ENCODE assay signal across 26 cellular contexts in the genomic region with DNA sequence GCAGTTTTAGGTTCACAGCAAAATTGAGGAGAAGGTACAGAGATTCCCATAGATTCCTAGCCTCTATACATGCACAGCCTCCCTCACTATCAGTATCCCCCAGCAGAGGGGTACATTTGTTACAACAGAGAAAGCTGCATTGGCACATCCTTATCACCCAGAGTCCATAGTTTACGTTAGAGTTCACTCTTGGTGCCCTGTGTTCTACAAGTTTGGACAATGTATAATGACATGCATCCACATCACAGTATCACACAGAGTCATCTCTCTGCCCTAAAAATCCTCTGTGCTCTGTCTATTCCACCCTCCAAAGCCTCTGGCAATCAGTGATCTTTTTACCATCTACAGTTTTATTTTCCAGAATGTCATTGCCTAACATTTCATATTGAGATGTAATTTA. TPM values are rescaled to one million over a fixed set of nuclear protein-coding genes. Genes with fewer than 3 reads are reported as not detected.
"Had no signal": no experiment of that assay in that cellular context is flagged by ENCODE, and none has a peak within 500 bp of the region (broad histone marks: within the 10 kb centered on the region; RNA-seq: fewer than 3 reads in every experiment).

No MANE protein-coding gene starts in this region.

- H3K36me3 Mint-ChIP-seq: T-cell had no signal

- H3K27me3 Mint-ChIP-seq: activated B cell treated with CpG ODN at 0.5 μM for 24 hours; activated T-cell treated with anti-CD3 and anti-CD28 coated beads, Interleukin-2, amount 50 U/mL, for 24 hours; T-cell had no signal

- H3K9me3 ChIP-seq: tibial nerve, uterus had no signal

- DNase-seq: activated B cell treated with CpG ODN at 0.5 μM for 24 hours; activated CD4-positive, alpha-beta T cell treated with anti-CD3 and anti-CD28 coated beads, Interleukin-2, amount 10 ng/mL, durations not matched to agents 24 days and 14 days; activated CD8-positive, alpha-beta T cell treated with anti-CD3 and anti-CD28 coated beads for 36 hours; activated effector memory CD4-positive, alpha-beta T cell treated with anti-CD3 and anti-CD28 coated beads, Interleukin-2, amount 50 U/mL, for 16 hours; activated naive CD4-positive, alpha-beta T cell treated with anti-CD3 and anti-CD28 coated beads, Interleukin-2, amount 50 U/mL, for 16 hours; activated T-cell treated with anti-CD3 and anti-CD28 coated beads, Interleukin-2, amount 50 U/mL, for 24 hours; aorta; effector CD8-positive, alpha-beta T cell; left cardiac atrium; nephron progenitor cell; occipital lobe; posterior cingulate gyrus; retina; stimulated activated CD4-positive, alpha-beta T cell treated with anti-CD3 and anti-CD28 coated beads, Interleukin-12 subunit alpha, Interleukin-12 subunit beta, amount 100 ng/mL, for 4 hours; stimulated activated CD4-positive, alpha-beta T cell treated with anti-CD3 and anti-CD28 coated beads, Interleukin-1b, Interleukin-23, amount 100 ng/mL, for 48 hours; stimulated activated naive CD8-positive, alpha-beta T cell treated with anti-CD3 and anti-CD28 coated beads, Interleukin-15, Interleukin-2, amounts not matched to agents 100 U/mL and 50 U/mL, for 24 hours; substantia nigra; T-cell; T-helper 9 cell; uterus had no signal

- ATAC-seq: activated CD8-positive, alpha-beta T cell treated with anti-CD3 and anti-CD28 coated beads for 36 hours; stimulated activated naive CD8-positive, alpha-beta T cell treated with anti-CD3 and anti-CD28 coated beads, Interleukin-15, Interleukin-2, amounts not matched to agents 100 U/mL and 50 U/mL, for 24 hours; T-cell had no signal

- H3K36me3 ChIP-seq: tibial nerve, uterus had no signal

- H3K4me1 ChIP-seq: uterus had no signal

- H3K4me3 Mint-ChIP-seq: activated B cell treated with CpG ODN at 0.5 μM for 24 hours; activated CD4-positive, alpha-beta T cell treated with anti-CD3 and anti-CD28 coated beads, Interleukin-2, amount 10 ng/mL, durations not matched to agents 24 days and 14 days; activated CD8-positive, alpha-beta T cell treated with anti-CD3 and anti-CD28 coated beads for 36 hours; activated T-cell treated with anti-CD3 and anti-CD28 coated beads, Interleukin-2, amount 50 U/mL, for 24 hours; dendritic cell treated with granulocyte-macrophage colony-stimulating factor and Interleukin-4, amounts not matched to agents 40 ng/mL and 50 ng/mL, for 4 days; nephron progenitor cell; T-cell had no signal

- H3K27me3 ChIP-seq: hepatocyte, tibial nerve, uterus had no signal

- H3K27ac Mint-ChIP-seq: activated B cell treated with CpG ODN at 0.5 μM for 24 hours; activated CD4-positive, alpha-beta T cell treated with anti-CD3 and anti-CD28 coated beads, Interleukin-2, amount 10 ng/mL, durations not matched to agents 24 days and 14 days; activated CD8-positive, alpha-beta T cell treated with anti-CD3 and anti-CD28 coated beads for 36 hours; activated T-cell treated with anti-CD3 and anti-CD28 coated beads, Interleukin-2, amount 50 U/mL, for 24 hours; dendritic cell treated with granulocyte-macrophage colony-stimulating factor and Interleukin-4, amounts not matched to agents 40 ng/mL and 50 ng/mL, for 4 days; nephron progenitor cell; T-cell had no signal

- H3K4me3 ChIP-seq: hepatocyte, tibial nerve, uterus had no signal

- H3K4me2 ChIP-seq: hepatocyte had no signal

- H3K27ac ChIP-seq: hepatocyte, tibial nerve, uterus had no signal

RNA-seq across cellular contexts. Expression of a gene that starts 22.3 kb away (rescaled TPM):
- total RNA-seq: endothelial cell of umbilical vein had no signal
- polyA plus RNA-seq: endothelial cell of umbilical vein had no signal

RNA-seq across cellular contexts. Expression of a gene that starts 57.9 kb away (rescaled TPM):
- total RNA-seq: activated B cell treated with CpG ODN at 0.5 μM for 24 hours; activated CD4-positive, alpha-beta T cell treated with anti-CD3 and anti-CD28 coated beads, Interleukin-2, amount 10 ng/mL, durations not matched to agents 24 days and 14 days; activated CD8-positive, alpha-beta T cell treated with anti-CD3 and anti-CD28 coated beads for 36 hours; endothelial cell of umbilical vein; hepatocyte; lung microvascular endothelial cell; myocyte; T-cell; tibial nerve; uterus had no signal
- polyA plus RNA-seq: aorta, endothelial cell of umbilical vein, hepatocyte had no signal
